Comparison of ENCODE assay signal across 10 cellular contexts in genomic region chrX:17860811-17861495, GRCh38. TPM values are rescaled to one million over a fixed set of nuclear protein-coding genes. Genes with fewer than 3 reads are reported as not detected.
DNase-seq lines count a peak whose midpoint lies in the region; TF ChIP-seq lines count a peak whose summit lies in the region.
"Had no signal": no experiment of that assay in that cellular context is flagged by ENCODE, and none has a peak within 500 bp of the region (broad histone marks: within the 10 kb centered on the region; RNA-seq: fewer than 3 reads in every experiment).

Gene RAI2 (minus strand): TSS chrX:17861298. CDS start chrX:17802010, 59,288 bp downstream.

- TF ChIP-seq POLR2A in testis (IDR thresholded peaks at IDR 0.05): no peak

- peak within 1 kb of the TSS; percentile 73 for H3K4me3 Mint-ChIP-seq in mesothelial cell of epicardium

- no peaks in the 10 kb centered on the region for H3K36me3 Mint-ChIP-seq in mesothelial cell of epicardium

- H3K9me3 Mint-ChIP-seq in mesothelial cell of epicardium: peaks cover 5% of the 10 kb centered on the region

- DNase-seq in GM13976 (ENCODE audit: low spot score) (peak; percentile 17), SW480 (ENCODE audit: low spot score) (peak; percentile 44), coronary artery (ENCODE audit: low spot score) (no peak), mesothelial cell of epicardium (ENCODE audit: low spot score in 2 of 2, unreplicated experiment in 2 of 2) (no peak), testis (peak; percentile 50), ACHN (no peak), OCI-M2 (lab: John Stamatoyannopoulos, UW; ENCODE audit: unreplicated experiment) (no peak), NCI-H187 (lab: John Stamatoyannopoulos, UW) (no peak)

- intact Hi-C loops in testis (cut with DNase I; ENCODE audit: low total_unique reads): no loop called here

- H3K27ac ChIP-seq in coronary artery (peak within 1 kb of the TSS; percentile 41 to 80), testis (peak within 1 kb of the TSS; percentile 44 to 75)

- TF ChIP-seq CTCF in GM13976 (IDR thresholded peaks at IDR 0.05; ENCODE audit: borderline replicate concordance, control extremely low read depth, extremely low read depth, insufficient read depth, missing control alignments) (no peak), coronary artery (IDR thresholded peaks at IDR 0.05) (no peak), mesothelial cell of epicardium (IDR thresholded peaks at IDR 0.05; ENCODE audit: unreplicated experiment) (no peak), testis (IDR thresholded peaks at IDR 0.05) (no peak)

- H3K4me1 ChIP-seq in testis: no peaks in the 10 kb centered on the region

- H3K9me3 ChIP-seq in testis: no peaks in the 10 kb centered on the region

- 0 to 1% methylated on average over 10 to 22 of the region's 98 CpGs for WGBS in testis, 2 donors

- H3K27ac Mint-ChIP-seq in mesothelial cell of epicardium: no peak within 1 kb of the TSS

- H3K4me1 Mint-ChIP-seq in mesothelial cell of epicardium: peaks cover 11% of the 10 kb centered on the region

- H3K4me3 ChIP-seq in coronary artery (peak within 1 kb of the TSS; percentile 81), testis (peak within 1 kb of the TSS; percentile 53 to 72)

- H3K27me3 Mint-ChIP-seq in mesothelial cell of epicardium (ENCODE audit: low read depth): peaks cover 94% of the 10 kb centered on the region

- in situ Hi-C loops in GM13976 (cut with MboI; ENCODE audit: low sequenced_read_pairs, unreplicated experiment): no loop called here
- in situ Hi-C loops in ACHN (cut with HindIII; ENCODE audit: low pct_ligation_motif_present, low pct_unique_long_range_greater_than_20kb, low sequenced_read_pairs): no loop called here

- no peaks in the 10 kb centered on the region for H3K36me3 ChIP-seq in testis (ENCODE audit: low read depth, missing control alignments)

- H3K27me3 ChIP-seq in testis: no peaks in the 10 kb centered on the region

RNA-seq across cellular contexts. Expression of gene RAI2, which starts in this region (rescaled TPM):
- total RNA-seq in mesothelial cell of epicardium (1.8 to 2.2 TPM (median 2.2 TPM) in 3 replicates), testis (10 to 100 TPM in 1 of 2 donors, 1 to 10 TPM in 1; 5.7 to 12.1 TPM)
- polyA plus RNA-seq in testis (ENCODE audit: insufficient read depth, low read depth, low replicate concordance): 13.5 TPM
- total RNA-seq: HT1080 had no signal
- polyA plus RNA-seq: keratinocyte had no signal

Comparison
In these comparisons a context has a peak if more than half of its experiments do, and no peak if none do; other contexts are left out.
1. DNase-seq: peak in GM13976 (single experiment), SW480 (single experiment) and testis (single experiment); none in coronary artery (single experiment), mesothelial cell of epicardium (0 of 2), ACHN (single experiment), OCI-M2 (single experiment) and NCI-H187 (0 of 2).